11 cellular contexts compared by ENCODE assay signal in the genomic region with DNA sequence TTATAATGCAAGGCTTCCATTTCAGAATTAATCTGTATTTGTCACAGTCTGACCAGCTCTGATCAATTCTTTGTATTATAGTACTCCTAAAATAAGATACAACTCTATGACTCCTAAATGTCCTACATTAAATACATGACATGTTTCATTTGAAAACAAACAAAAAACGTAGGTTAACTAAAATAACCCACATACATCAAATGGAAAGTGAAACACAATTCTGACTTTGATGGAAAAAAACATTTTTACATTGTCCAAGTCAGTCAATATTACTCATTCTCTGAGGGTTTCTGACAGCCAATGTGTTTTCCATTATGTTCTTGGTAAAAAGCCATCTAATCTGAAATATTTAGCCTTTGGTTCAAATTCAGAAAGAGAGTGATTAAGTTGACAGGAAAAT. TPM values are rescaled to one million over a fixed set of nuclear protein-coding genes. Genes with fewer than 3 reads are reported as not detected.
DNase-seq lines count a peak whose midpoint lies in the region; ATAC-seq and TF ChIP-seq lines count a peak whose summit lies in the region.
"Had no signal": no experiment of that assay in that cellular context is flagged by ENCODE, and none has a peak within 500 bp of the region (broad histone marks: within the 10 kb centered on the region; RNA-seq: fewer than 3 reads in every experiment).

No MANE protein-coding gene starts in this region.

- no peaks in the 10 kb centered on the region for H3K9me3 ChIP-seq in naive thymus-derived CD4-positive, alpha-beta T cell (ENCODE audit: control insufficient read depth in 2 of 3, low read length in 3 of 3)

- no peaks in the 10 kb centered on the region for H3K36me3 ChIP-seq in naive thymus-derived CD4-positive, alpha-beta T cell (ENCODE audit: control insufficient read depth in 2 of 3, insufficient read depth in 3 of 3, low read length in 3 of 3)

- H3K4me1 ChIP-seq in naive thymus-derived CD4-positive, alpha-beta T cell (ENCODE audit: control insufficient read depth in 2 of 2, insufficient read depth in 2 of 2, low read length in 2 of 2), result peaks cover 0 to 10% of the 10 kb centered on the region in 2 donors

- H3K4me3 ChIP-seq in naive thymus-derived CD4-positive, alpha-beta T cell (ENCODE audit: low read length), result no peak overlapping the region

- POLR2A ChIA-PET in naive thymus-derived CD4-positive, alpha-beta T cell (lab: Charles Lee), result interaction anchor here (1.7 kb wide), 1 partner anchor 8 kb away, joined by 9 read pairs; the partner anchor contains the start of gene HMGCS1

- H3K27me3 Mint-ChIP-seq in activated CD4-positive, alpha-beta T cell treated with anti-CD3 and anti-CD28 coated beads, Interleukin-2, amount 10 ng/mL, durations not matched to agents 24 days and 14 days, result no peaks in the 10 kb centered on the region
- no peaks in the 10 kb centered on the region for H3K27me3 Mint-ChIP-seq in activated T-helper 17 cell treated with anti-CD3 and anti-CD28 coated beads, Interleukin-2, amount 50 U/mL, for 72 hours
- H3K27me3 Mint-ChIP-seq in osteocyte (ENCODE audit: unreplicated experiment), result no peaks in the 10 kb centered on the region
- H3K27me3 Mint-ChIP-seq in naive thymus-derived CD4-positive, alpha-beta T cell, result no peaks in the 10 kb centered on the region

- peaks cover 63% of the 10 kb centered on the region for H3K4me1 Mint-ChIP-seq in activated CD4-positive, alpha-beta T cell treated with anti-CD3 and anti-CD28 coated beads, Interleukin-2, amount 10 ng/mL, durations not matched to agents 24 days and 14 days
- H3K4me1 Mint-ChIP-seq in activated T-helper 17 cell treated with anti-CD3 and anti-CD28 coated beads, Interleukin-2, amount 50 U/mL, for 72 hours, result peaks cover 54% of the 10 kb centered on the region
- H3K4me1 Mint-ChIP-seq in osteocyte (ENCODE audit: unreplicated experiment), result peaks cover 62% of the 10 kb centered on the region
- peaks cover 21 to 82% (median 53%) of the 10 kb centered on the region in 7 donors for H3K4me1 Mint-ChIP-seq in naive thymus-derived CD4-positive, alpha-beta T cell

- peak overlapping the region; percentile 91 for H3K27ac Mint-ChIP-seq in activated CD4-positive, alpha-beta T cell treated with anti-CD3 and anti-CD28 coated beads, Interleukin-2, amount 10 ng/mL, durations not matched to agents 24 days and 14 days
- peak overlapping the region; percentile 97 for H3K27ac Mint-ChIP-seq in activated T-helper 17 cell treated with anti-CD3 and anti-CD28 coated beads, Interleukin-2, amount 50 U/mL, for 72 hours
- H3K27ac Mint-ChIP-seq in osteocyte (ENCODE audit: unreplicated experiment), result peak overlapping the region; percentile 75
- peak overlapping the region in 1 of 9 donors; percentile 86 for H3K27ac Mint-ChIP-seq in naive thymus-derived CD4-positive, alpha-beta T cell

- H3K27me3 ChIP-seq in naive thymus-derived CD4-positive, alpha-beta T cell (ENCODE audit: control insufficient read depth in 2 of 2, insufficient read depth in 2 of 2, low read length in 2 of 2), result no peaks in the 10 kb centered on the region

- H3K36me3 Mint-ChIP-seq in activated CD4-positive, alpha-beta T cell treated with anti-CD3 and anti-CD28 coated beads, Interleukin-2, amount 10 ng/mL, durations not matched to agents 24 days and 14 days (ENCODE audit: low read depth), result peaks cover 55% of the 10 kb centered on the region
- peaks cover 98% of the 10 kb centered on the region for H3K36me3 Mint-ChIP-seq in activated T-helper 17 cell treated with anti-CD3 and anti-CD28 coated beads, Interleukin-2, amount 50 U/mL, for 72 hours (ENCODE audit: low read depth)
- H3K36me3 Mint-ChIP-seq in osteocyte (ENCODE audit: unreplicated experiment), result peaks cover 7% of the 10 kb centered on the region
- peaks cover 5 to 26% (median 15%) of the 10 kb centered on the region in 5 donors for H3K36me3 Mint-ChIP-seq in naive thymus-derived CD4-positive, alpha-beta T cell

- intact Hi-C loops in activated CD4-positive, alpha-beta T cell treated with anti-CD3 and anti-CD28 coated beads, Interleukin-2, amount 10 ng/mL, durations not matched to agents 24 days and 14 days (cut with micrococcal nuclease), result loop anchor here (1.0 to 2.0 kb wide), 3 partner anchors 9 to 184 kb away; partner anchors contain the start of genes HMGCS1 and ZNF131
- intact Hi-C loops in naive thymus-derived CD4-positive, alpha-beta T cell (cut with micrococcal nuclease), result loop anchor here in 1 of 2 donors (1.0 to 2.0 kb wide), 5 partner anchors 9 to 354 kb away; partner anchors contain the start of genes HMGCS1 and ZNF131

- no peaks in the 10 kb centered on the region for H3K9me3 Mint-ChIP-seq in activated CD4-positive, alpha-beta T cell treated with anti-CD3 and anti-CD28 coated beads, Interleukin-2, amount 10 ng/mL, durations not matched to agents 24 days and 14 days
- H3K9me3 Mint-ChIP-seq in activated T-helper 17 cell treated with anti-CD3 and anti-CD28 coated beads, Interleukin-2, amount 50 U/mL, for 72 hours, result no peaks in the 10 kb centered on the region
- no peaks in the 10 kb centered on the region for H3K9me3 Mint-ChIP-seq in osteocyte (ENCODE audit: unreplicated experiment)
- no peaks in the 10 kb centered on the region for H3K9me3 Mint-ChIP-seq in naive thymus-derived CD4-positive, alpha-beta T cell

- no peak for TF ChIP-seq CTCF in osteocyte (IDR thresholded peaks at IDR 0.05)

- peak; percentile 77 for ATAC-seq in HG02885 (IDR thresholded peaks at IDR 0.05; ENCODE audit: poor library complexity, unreplicated experiment)
- peak; percentile 87 for ATAC-seq in activated T-helper 17 cell treated with anti-CD3 and anti-CD28 coated beads, Interleukin-2, amount 50 U/mL, for 72 hours (replicated peaks)
- no peak for ATAC-seq in naive thymus-derived CD4-positive, alpha-beta T cell
- no peak for ATAC-seq in HG02759 (IDR thresholded peaks at IDR 0.05; ENCODE audit: unreplicated experiment)

- CTCF ChIA-PET in naive thymus-derived CD4-positive, alpha-beta T cell (lab: Charles Lee), result interaction anchor here (0.5 to 1.7 kb wide), 4 partner anchors 93 to 393 kb away, joined by 3 to 5 read pairs (median 4); no protein-coding TSS in a partner anchor

- DNase-seq in activated CD4-positive, alpha-beta T cell treated with anti-CD3 and anti-CD28 coated beads, Interleukin-2, amount 10 ng/mL, durations not matched to agents 24 days and 14 days, result no peak
- DNase-seq in activated CD4-positive, alpha-beta T cell treated with anti-CD3 and anti-CD28 coated beads, Interleukin-2, amount 50 U/mL, for 4 hours, result no peak
- no peak for DNase-seq in osteocyte (ENCODE audit: extremely low spot score, unreplicated experiment)
- DNase-seq in naive thymus-derived CD4-positive, alpha-beta T cell, result no peak
- no peak for DNase-seq in foreskin melanocyte
- DNase-seq: ACHN, head of caudate nucleus, NCI-H510A treated with DMSO at 0.1 percent for 48 hours had no signal

- no peak overlapping the region for H3K27ac ChIP-seq in naive thymus-derived CD4-positive, alpha-beta T cell (ENCODE audit: low read depth, low read length)

- H3K4me3 Mint-ChIP-seq in activated CD4-positive, alpha-beta T cell treated with anti-CD3 and anti-CD28 coated beads, Interleukin-2, amount 10 ng/mL, durations not matched to agents 24 days and 14 days, result peak overlapping the region; percentile 64
- peak overlapping the region; percentile 80 for H3K4me3 Mint-ChIP-seq in activated T-helper 17 cell treated with anti-CD3 and anti-CD28 coated beads, Interleukin-2, amount 50 U/mL, for 72 hours
- peak overlapping the region; percentile 50 for H3K4me3 Mint-ChIP-seq in osteocyte (ENCODE audit: unreplicated experiment)
- peak overlapping the region in 1 of 10 donors; percentile 68 for H3K4me3 Mint-ChIP-seq in naive thymus-derived CD4-positive, alpha-beta T cell

RNA-seq across cellular contexts. Expression of gene HMGCS1, which starts 8.7 kb away (rescaled TPM):
- total RNA-seq in activated CD4-positive, alpha-beta T cell treated with anti-CD3 and anti-CD28 coated beads, Interleukin-2, amount 10 ng/mL, durations not matched to agents 24 days and 14 days, result 230 and 241 TPM in 2 replicates
- 100 to 1,000 TPM in 1 of 2 donors, 10 to 100 TPM in 1; 90.2 to 108 TPM for total RNA-seq in activated T-helper 17 cell treated with anti-CD3 and anti-CD28 coated beads, Interleukin-2, amount 50 U/mL, for 72 hours
- total RNA-seq in osteocyte, result 47.7 and 49.1 TPM in 2 replicates
- 10 to 100 TPM; 32.2 to 77.5 (median 48.2) TPM for total RNA-seq in naive thymus-derived CD4-positive, alpha-beta T cell
- polyA plus RNA-seq in naive thymus-derived CD4-positive, alpha-beta T cell, result 1 to 10 TPM; 8.9 to 9.0 TPM

Comparison
In these comparisons a context has a peak if more than half of its experiments do, and no peak if none do; other contexts are left out.
1. ATAC-seq: peak in HG02885 (single experiment) and activated T-helper 17 cell treated with anti-CD3 and anti-CD28 coated beads, Interleukin-2, amount 50 U/mL, for 72 hours (single experiment); none in naive thymus-derived CD4-positive, alpha-beta T cell (single experiment) and HG02759 (single experiment).